8 cellular contexts compared by ENCODE assay signal in genomic region chr18:49491857-49492693, GRCh38. TPM values are rescaled to one million over a fixed set of nuclear protein-coding genes. Genes with fewer than 3 reads are reported as not detected.
DNase-seq lines count a peak whose midpoint lies in the region; ATAC-seq and TF ChIP-seq lines count a peak whose summit lies in the region.

Gene RPL17, minus strand, starts transcription at chr18:49492465.

- peaks cover 45% of the 10 kb centered on the region for H3K4me1 Mint-ChIP-seq in CD14-positive monocyte

- H3K4me3 ChIP-seq in effector memory CD4-positive, alpha-beta T cell (ENCODE audit: insufficient read depth, low read depth, low read length, poor library complexity, severe bottlenecking) = peak within 1 kb of the TSS; percentile 67

- peak within 1 kb of the TSS; percentile 88 for H3K27ac ChIP-seq in effector memory CD4-positive, alpha-beta T cell (ENCODE audit: insufficient read depth, low read length, poor library complexity, severe bottlenecking)

- no peak for TF ChIP-seq CTCF in CD14-positive monocyte (IDR thresholded peaks at IDR 0.05)

- H3K27ac Mint-ChIP-seq in CD14-positive monocyte = peak within 1 kb of the TSS; percentile 93 to 99 (median 96)

- peaks cover 21% of the 10 kb centered on the region for H3K4me1 ChIP-seq in effector memory CD4-positive, alpha-beta T cell (ENCODE audit: control insufficient read depth, insufficient read depth, low read length, poor library complexity, severe bottlenecking)

- peaks cover 40 to 41% of the 10 kb centered on the region in 2 donors for H3K36me3 Mint-ChIP-seq in CD14-positive monocyte

- ATAC-seq in GM19438 (IDR thresholded peaks at IDR 0.05; ENCODE audit: low read depth, unreplicated experiment) = peak; percentile 73

- H3K4me3 Mint-ChIP-seq in CD14-positive monocyte = peak within 1 kb of the TSS; percentile 98 to 99

- peaks cover 0 to 6% (median 4%) of the 10 kb centered on the region in 3 donors for H3K27me3 Mint-ChIP-seq in CD14-positive monocyte (ENCODE audit: low read depth in 3 of 3)

- H3K36me3 ChIP-seq in effector memory CD4-positive, alpha-beta T cell (ENCODE audit: control insufficient read depth, insufficient read depth, low read length) = peaks cover 19% of the 10 kb centered on the region

- intact Hi-C loops in CD14-positive monocyte (cut with micrococcal nuclease) = loop anchor here (1.0 to 10.0 kb wide), 6 partner anchors 31 to 795 kb away; partner anchors contain the start of genes CXXC1 (in 2 of the 2), ACAA2 (in 1 of the 2), MBD1 (in 1 of the 2) and SMAD7 (in 1 of the 2)

- no peaks in the 10 kb centered on the region for H3K9me3 ChIP-seq in effector memory CD4-positive, alpha-beta T cell (ENCODE audit: control insufficient read depth, low read length)

- no peaks in the 10 kb centered on the region for H3K27me3 ChIP-seq in effector memory CD4-positive, alpha-beta T cell (replicated peaks; ENCODE audit: control insufficient read depth, insufficient read depth, low read length, poor library complexity, severe bottlenecking)

- no peaks in the 10 kb centered on the region for H3K9me3 Mint-ChIP-seq in CD14-positive monocyte

- peak; percentile 91 for DNase-seq in CD14-positive monocyte (ENCODE audit: low spot score)
- peak; percentile 93 for DNase-seq in HS-5 (ENCODE audit: low read depth)
- DNase-seq in NK-92 treated with Interleukin-12 subunit alpha and Interleukin-12 subunit beta, amount 100 ng/mL, for 24 hours (lab: John Stamatoyannopoulos, UW) = peak; percentile 68
- DNase-seq in activated CD8-positive, alpha-beta memory T cell treated with anti-CD3 and anti-CD28 coated beads for 24 hours = peak; percentile 92
- DNase-seq in effector memory CD4-positive, alpha-beta T cell = peak; percentile 76 to 86 (median 79)
- peak; percentile 99 for DNase-seq in lung microvascular endothelial cell (ENCODE audit: low read depth in 2 of 2)
- peak; percentile 67 to 82 (median 73) for DNase-seq in stimulated activated CD4-positive, alpha-beta T cell treated with anti-CD3 and anti-CD28 coated beads, TNF-alpha, amount 100 ng/mL, for 48 hours (ENCODE audit: low read depth in 3 of 3)

RNA-seq across cellular contexts. Expression of gene RPL17, which starts in this region (rescaled TPM):
- 100 to 1,000 TPM; 716 TPM for polyA plus RNA-seq in CD14-positive monocyte
- 1,879 and 1,906 TPM in 2 replicates for total RNA-seq in lung microvascular endothelial cell

Comparison
In these comparisons a context has a peak if more than half of its experiments do, and no peak if none do; other contexts are left out.
1. Peak in every context shown above with its lines: DNase-seq, ATAC-seq, H3K4me3 ChIP-seq and H3K27ac ChIP-seq.